Comparison of ENCODE assay signal across 9 cellular contexts in the genomic region with DNA sequence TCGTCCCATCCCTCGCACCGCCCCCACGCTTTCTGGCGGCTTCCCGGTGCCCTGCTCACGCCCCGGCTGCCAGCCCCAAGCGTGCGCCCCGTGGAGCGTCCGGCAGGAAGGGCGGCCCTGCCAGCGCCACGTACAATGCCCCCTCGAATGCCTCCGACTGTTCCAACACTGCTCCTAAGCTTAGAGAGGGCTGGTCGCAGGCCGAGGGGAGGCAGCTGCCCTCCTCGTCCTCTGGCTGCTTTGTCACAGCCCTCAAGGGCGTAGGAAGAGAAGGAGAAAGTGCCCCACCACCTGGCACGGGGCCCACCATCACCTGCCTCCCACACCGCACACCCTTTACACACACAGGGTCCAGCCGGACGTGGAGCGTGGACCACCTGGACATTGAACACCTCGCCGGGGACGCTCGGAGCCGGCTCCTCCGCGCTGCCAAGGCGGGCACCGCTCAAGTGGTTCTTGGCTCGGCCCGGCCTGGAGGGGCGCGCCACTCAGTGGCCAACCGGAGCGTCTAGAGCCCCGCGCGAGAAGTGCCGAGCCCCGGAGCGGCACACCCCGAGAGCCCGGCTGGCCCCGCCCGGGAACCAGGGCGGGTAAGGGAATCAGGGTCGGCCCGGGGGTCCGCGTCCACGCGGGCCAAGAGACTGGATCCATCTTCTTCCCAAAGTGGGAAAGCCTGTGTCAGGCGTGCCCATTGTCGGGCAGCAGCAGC. TPM values are rescaled to one million over a fixed set of nuclear protein-coding genes. Genes with fewer than 3 reads are reported as not detected.
DNase-seq lines count a peak whose midpoint lies in the region; ATAC-seq and TF ChIP-seq lines count a peak whose summit lies in the region.
"Had no signal": no experiment of that assay in that cellular context is flagged by ENCODE, and none has a peak within 500 bp of the region (broad histone marks: within the 10 kb centered on the region; RNA-seq: fewer than 3 reads in every experiment).

No MANE protein-coding gene starts in this region.

- no peak overlapping the region for H3K4me3 Mint-ChIP-seq in activated CD8-positive, alpha-beta T cell treated with anti-CD3 and anti-CD28 coated beads for 36 hours

- no peaks in the 10 kb centered on the region for H3K36me3 ChIP-seq in trophoblast cell (ENCODE audit: control insufficient read depth in 1 of 2, insufficient read depth in 2 of 2, low read length in 2 of 2)

- H3K4me2 ChIP-seq in trophoblast cell (ENCODE audit: low read length), result peak overlapping the region; percentile 88

- H2BK5ac ChIP-seq in trophoblast cell (ENCODE audit: low read depth, low read length, poor library complexity), result no peak overlapping the region

- no peaks in the 10 kb centered on the region for H3K79me2 ChIP-seq in trophoblast cell (ENCODE audit: control insufficient read depth, insufficient read depth, low read length, poor library complexity)

- peaks cover 4 to 10% of the 10 kb centered on the region in 2 experiments for H3K4me1 ChIP-seq in trophoblast cell (ENCODE audit: control insufficient read depth in 1 of 2, insufficient read depth in 2 of 2, low read length in 2 of 2)

- H4K91ac ChIP-seq in trophoblast cell (ENCODE audit: low read depth, low read length), result no peak overlapping the region

- no CpG with 5 or more reads among the region's 61 CpGs for WGBS in trophoblast cell (ENCODE audit: extremely low coverage, insufficient coverage, insufficient read length)

- H4K8ac ChIP-seq in trophoblast cell (ENCODE audit: low read depth, low read length), result no peak overlapping the region

- peaks cover 54% of the 10 kb centered on the region for H3K27me3 Mint-ChIP-seq in activated CD8-positive, alpha-beta T cell treated with anti-CD3 and anti-CD28 coated beads for 36 hours

- H3K4ac ChIP-seq in trophoblast cell (ENCODE audit: low read depth, low read length), result no peak overlapping the region

- H3K27ac ChIP-seq in trophoblast cell (ENCODE audit: low read depth, low read length), result no peak overlapping the region

- CTCF ChIA-PET in activated CD8-positive, alpha-beta T cell treated with anti-CD3 and anti-CD28 coated beads for 36 hours (lab: Charles Lee), result no interaction called here

- no peak overlapping the region for H3K9ac ChIP-seq in trophoblast cell (ENCODE audit: low read length)

- H2AK5ac ChIP-seq in trophoblast cell (ENCODE audit: low read length), result no peak overlapping the region

- no peak overlapping the region for H2BK12ac ChIP-seq in trophoblast cell (ENCODE audit: low read length)

- TF ChIP-seq CTCF in activated CD8-positive, alpha-beta T cell treated with anti-CD3 and anti-CD28 coated beads for 36 hours (IDR thresholded peaks at IDR 0.05), result no peak

- peaks cover 24% of the 10 kb centered on the region for H3K27me3 ChIP-seq in trophoblast cell (ENCODE audit: insufficient read depth, low read length)

- H3K36me3 Mint-ChIP-seq in activated CD8-positive, alpha-beta T cell treated with anti-CD3 and anti-CD28 coated beads for 36 hours (ENCODE audit: low read depth), result no peaks in the 10 kb centered on the region

- H4K12ac ChIP-seq in trophoblast cell (ENCODE audit: low read depth, low read length), result no peak overlapping the region

- peak overlapping the region; percentile 10 for H3K4me3 ChIP-seq in trophoblast cell (ENCODE audit: low read depth, low read length)

- H3K9me3 Mint-ChIP-seq in activated CD8-positive, alpha-beta T cell treated with anti-CD3 and anti-CD28 coated beads for 36 hours, result no peaks in the 10 kb centered on the region

- POLR2A ChIA-PET in activated CD8-positive, alpha-beta T cell treated with anti-CD3 and anti-CD28 coated beads for 36 hours (lab: Charles Lee), result no interaction called here

- no peak overlapping the region for H3K14ac ChIP-seq in trophoblast cell (ENCODE audit: low read length)

- no peak overlapping the region for H3K27ac Mint-ChIP-seq in activated CD8-positive, alpha-beta T cell treated with anti-CD3 and anti-CD28 coated beads for 36 hours

- H2BK120ac ChIP-seq in trophoblast cell (ENCODE audit: insufficient read depth, low read length, poor library complexity), result no peak overlapping the region

- no peak overlapping the region for H2AFZ ChIP-seq in trophoblast cell (ENCODE audit: insufficient read depth, low read length, poor library complexity)

- DNase-seq in NCI-H2081 (lab: John Stamatoyannopoulos, UW) (peak; percentile 61), NCI-H2081 treated with DMSO at 0.1 percent for 48 hours (lab: John Stamatoyannopoulos, UW) (no peak), germinal center (ENCODE audit: low spot score) (peak; percentile 51), trophoblast cell (no peak), GDM1 (lab: John Stamatoyannopoulos, UW) (no peak)
- DNase-seq in activated CD8-positive, alpha-beta T cell treated with anti-CD3 and anti-CD28 coated beads for 36 hours, result peak; percentile 18

- intact Hi-C loops in activated CD8-positive, alpha-beta T cell treated with anti-CD3 and anti-CD28 coated beads for 36 hours (cut with micrococcal nuclease), result no loop called here

- H3K79me1 ChIP-seq in trophoblast cell (ENCODE audit: low read length), result no peaks in the 10 kb centered on the region

- peaks cover 11% of the 10 kb centered on the region for H3K4me1 Mint-ChIP-seq in activated CD8-positive, alpha-beta T cell treated with anti-CD3 and anti-CD28 coated beads for 36 hours (ENCODE audit: low read depth)

- no peak overlapping the region for H3K23ac ChIP-seq in trophoblast cell (ENCODE audit: low read length)

- H3K18ac ChIP-seq in trophoblast cell (ENCODE audit: low read length), result no peak overlapping the region

- peak; percentile 20 for ATAC-seq in HG03460 (IDR thresholded peaks at IDR 0.05; ENCODE audit: unreplicated experiment)
- peak; percentile 47 for ATAC-seq in activated CD8-positive, alpha-beta T cell treated with anti-CD3 and anti-CD28 coated beads for 36 hours
- ATAC-seq in HG02973 (IDR thresholded peaks at IDR 0.05; ENCODE audit: unreplicated experiment), result no peak

- peaks cover 3% of the 10 kb centered on the region for H3K9me3 ChIP-seq in trophoblast cell (ENCODE audit: insufficient read depth, low read depth, low read length)

RNA-seq across cellular contexts. Expression of gene DNER, which starts 0.8 kb away (rescaled TPM):
- total RNA-seq in activated CD8-positive, alpha-beta T cell treated with anti-CD3 and anti-CD28 coated beads for 36 hours, result not detected
- polyA plus RNA-seq in trophoblast cell (2013), result 0.11 and 0.15 TPM in 2 replicates
- polyA plus RNA-seq: AG04450 had no signal

Comparison
In these comparisons a context has a peak if more than half of its experiments do, and no peak if none do; other contexts are left out.
1. DNase-seq: peak in NCI-H2081 (2 of 2), activated CD8-positive, alpha-beta T cell treated with anti-CD3 and anti-CD28 coated beads for 36 hours (single experiment) and germinal center (single experiment); none in NCI-H2081 treated with DMSO at 0.1 percent for 48 hours (single experiment), trophoblast cell (0 of 2) and GDM1 (single experiment).